Comparison of ENCODE assay signal across 8 cellular contexts in genomic region chr7:21355406-21355874, GRCh38.
DNase-seq lines count a peak whose midpoint lies in the region; ATAC-seq and TF ChIP-seq lines count a peak whose summit lies in the region.

No MANE protein-coding gene starts in this region.

- DNase-seq in OCI-M1 (lab: John Stamatoyannopoulos, UW) (peak; percentile 83), 8988T (no peak), cerebellar nuclear complex (lab: John Stamatoyannopoulos, UW) (no peak), chondrocyte (ENCODE audit: low spot score) (no peak), COLO668 (lab: John Stamatoyannopoulos, UW; ENCODE audit: unreplicated experiment) (no peak)
- DNase-seq in effector memory CD8-positive, alpha-beta T cell = peak; percentile 45 to 53 (median 45)

- peak overlapping the region; percentile 85 to 87 for H3K27ac Mint-ChIP-seq in effector memory CD8-positive, alpha-beta T cell
- H3K27ac Mint-ChIP-seq in chondrocyte (ENCODE audit: unreplicated experiment) = no peak overlapping the region

- peak overlapping the region in 1 of 2 donors; percentile 70 for H3K4me3 Mint-ChIP-seq in effector memory CD8-positive, alpha-beta T cell
- no peak overlapping the region for H3K4me3 Mint-ChIP-seq in chondrocyte (ENCODE audit: unreplicated experiment)

- peaks cover 12% of the 10 kb centered on the region for H3K36me3 Mint-ChIP-seq in effector memory CD8-positive, alpha-beta T cell (ENCODE audit: insufficient read depth)
- no peaks in the 10 kb centered on the region for H3K36me3 Mint-ChIP-seq in chondrocyte (ENCODE audit: low read depth)

- peaks cover 56 to 72% of the 10 kb centered on the region in 2 donors for H3K4me1 Mint-ChIP-seq in effector memory CD8-positive, alpha-beta T cell (ENCODE audit: low read depth in 2 of 2)
- H3K4me1 Mint-ChIP-seq in chondrocyte (ENCODE audit: low read depth) = no peaks in the 10 kb centered on the region

- ATAC-seq in GM18867 (IDR thresholded peaks at IDR 0.05; ENCODE audit: unreplicated experiment) = peak; percentile 82
- peak; percentile 77 for ATAC-seq in HG02852 (IDR thresholded peaks at IDR 0.05; ENCODE audit: unreplicated experiment)
- peak; percentile 90 for ATAC-seq in effector memory CD8-positive, alpha-beta T cell (replicated peaks)

- no peak for TF ChIP-seq CTCF in chondrocyte (IDR thresholded peaks at IDR 0.05)

- H3K27me3 Mint-ChIP-seq in effector memory CD8-positive, alpha-beta T cell = no peaks in the 10 kb centered on the region
- peaks cover 6% of the 10 kb centered on the region for H3K27me3 Mint-ChIP-seq in chondrocyte (ENCODE audit: low read depth)

- no peaks in the 10 kb centered on the region for H3K9me3 Mint-ChIP-seq in effector memory CD8-positive, alpha-beta T cell
- no peaks in the 10 kb centered on the region for H3K9me3 Mint-ChIP-seq in chondrocyte (ENCODE audit: low read depth)

Comparison
In these comparisons a context has a peak if more than half of its experiments do, and no peak if none do; other contexts are left out.
1. DNase-seq: peak in OCI-M1 (single experiment) and effector memory CD8-positive, alpha-beta T cell (3 of 3); none in 8988T (single experiment), cerebellar nuclear complex (0 of 2), chondrocyte (single experiment) and COLO668 (single experiment).
2. Peak in every context shown above with its lines, with median percentiles within 50 percentile points of each other: ATAC-seq.